Comparison of ENCODE assay signal across 22 cellular contexts in genomic region chr10:30848396-30849032, GRCh38.
"Had no signal": no experiment of that assay in that cellular context is flagged by ENCODE, and none has a peak within 500 bp of the region (broad histone marks: within the 10 kb centered on the region; RNA-seq: fewer than 3 reads in every experiment).

No MANE protein-coding gene starts in this region.

- H3K36me3 ChIP-seq: SJCRH30 had no signal

- H3K27me3 ChIP-seq: ascending aorta, body of pancreas, Peyer's patch, SJCRH30 had no signal

- H3K9me3 ChIP-seq: ascending aorta, body of pancreas, Peyer's patch, SJCRH30, SK-N-SH had no signal

- H3K9me3 Mint-ChIP-seq: activated naive CD4-positive, alpha-beta T cell treated with anti-CD3 and anti-CD28 coated beads for 36 hours; activated T-helper 17 cell treated with anti-CD3 and anti-CD28 coated beads, Interleukin-2, amount 50 U/mL, for 72 hours; central memory CD8-positive, alpha-beta T cell had no signal

- ATAC-seq: activated T-helper 17 cell treated with anti-CD3 and anti-CD28 coated beads, Interleukin-2, amount 50 U/mL, for 72 hours; body of pancreas had no signal

- H3K4me3 ChIP-seq: ascending aorta, body of pancreas, Peyer's patch, SJCRH30 had no signal

- H3K4me3 Mint-ChIP-seq: activated naive CD4-positive, alpha-beta T cell treated with anti-CD3 and anti-CD28 coated beads for 36 hours; activated T-helper 17 cell treated with anti-CD3 and anti-CD28 coated beads, Interleukin-2, amount 50 U/mL, for 72 hours; central memory CD8-positive, alpha-beta T cell had no signal

- H3K4me1 ChIP-seq: ascending aorta, body of pancreas, Peyer's patch had no signal

- H3K4me2 ChIP-seq: SK-N-SH had no signal

- DNase-seq: activated CD4-positive, alpha-beta T cell treated with anti-CD3 and anti-CD28 coated beads for 4 hours; activated CD4-positive, alpha-beta T cell treated with anti-CD3 and anti-CD28 coated beads, Interleukin-2, amount 50 U/mL, for 4 hours; activated CD8-positive, alpha-beta memory T cell treated with anti-CD3 and anti-CD28 coated beads for 24 hours; activated gamma-delta T cell; activated naive CD4-positive, alpha-beta T cell treated with anti-CD3 and anti-CD28 coated beads for 36 hours; activated T-cell treated with anti-CD3 and anti-CD28 coated beads, Interleukin-2, amount 50 U/mL, for 48 hours; amniotic stem cell; body of pancreas; Kasumi-1; NCI-H146; NCI-H187 treated with DMSO at 0.1 percent for 48 hours; NCI-H2081 treated with DMSO at 0.1 percent for 48 hours; NCI-H524; Peyer's patch; Right ventricle myocardium superior; SJCRH30; SK-N-SH; T-helper 1 cell had no signal

- H3K4me1 Mint-ChIP-seq: activated T-helper 17 cell treated with anti-CD3 and anti-CD28 coated beads, Interleukin-2, amount 50 U/mL, for 72 hours; central memory CD8-positive, alpha-beta T cell had no signal

- H3K27ac Mint-ChIP-seq: activated naive CD4-positive, alpha-beta T cell treated with anti-CD3 and anti-CD28 coated beads for 36 hours; activated T-helper 17 cell treated with anti-CD3 and anti-CD28 coated beads, Interleukin-2, amount 50 U/mL, for 72 hours had no signal

- H3K9ac ChIP-seq: SK-N-SH had no signal

- H3K27ac ChIP-seq: ascending aorta, body of pancreas, Peyer's patch, RWPE1 had no signal

- H3K27me3 Mint-ChIP-seq: activated T-helper 17 cell treated with anti-CD3 and anti-CD28 coated beads, Interleukin-2, amount 50 U/mL, for 72 hours; central memory CD8-positive, alpha-beta T cell had no signal
